Comparison of ENCODE assay signal across 11 cellular contexts in genomic region chr14:68139466-68140110, GRCh38.
DNase-seq lines count a peak whose midpoint lies in the region; ATAC-seq and TF ChIP-seq lines count a peak whose summit lies in the region.
"Had no signal": no experiment of that assay in that cellular context is flagged by ENCODE, and none has a peak within 500 bp of the region (broad histone marks: within the 10 kb centered on the region; RNA-seq: fewer than 3 reads in every experiment).

No MANE protein-coding gene starts in this region.

- H3K9ac ChIP-seq in muscle layer of colon (ENCODE audit: low read length): peak overlapping the region; percentile 12

- in situ Hi-C loops in brain microvascular endothelial cell (cut with HindIII; ENCODE audit: low pct_ligation_motif_present, low sequenced_read_pairs): no loop called here

- no peak overlapping the region for H3K4me3 Mint-ChIP-seq in activated CD4-positive, alpha-beta T cell treated with anti-CD3 and anti-CD28 coated beads, Interleukin-2, amount 10 ng/mL, durations not matched to agents 7 days and 5 days

- WGBS in heart left ventricle, 4 donors: 59 to 73% (median 65%) methylated on average over 5 of the region's 5 CpGs

- POLR2A ChIA-PET in activated CD4-positive, alpha-beta T cell treated with anti-CD3 and anti-CD28 coated beads, Interleukin-2, amount 10 ng/mL, durations not matched to agents 7 days and 5 days (lab: Charles Lee): no interaction called here

- H3K36me3 ChIP-seq in heart left ventricle (no peaks in the 10 kb centered on the region), brain microvascular endothelial cell (replicated peaks) (no peaks in the 10 kb centered on the region), muscle layer of colon (ENCODE audit: insufficient read depth, low read length) (no peaks in the 10 kb centered on the region), upper lobe of right lung (no peaks in the 10 kb centered on the region)

- H3K9me3 ChIP-seq in heart left ventricle (no peaks in the 10 kb centered on the region), muscle layer of colon (ENCODE audit: low read length) (no peaks in the 10 kb centered on the region), upper lobe of right lung (no peaks in the 10 kb centered on the region)
- H3K9me3 ChIP-seq: mucosa of descending colon had no signal

- no peak overlapping the region for H3K27ac Mint-ChIP-seq in activated CD4-positive, alpha-beta T cell treated with anti-CD3 and anti-CD28 coated beads, Interleukin-2, amount 10 ng/mL, durations not matched to agents 7 days and 5 days

- peaks cover 9% of the 10 kb centered on the region for H3K4me1 Mint-ChIP-seq in activated CD4-positive, alpha-beta T cell treated with anti-CD3 and anti-CD28 coated beads, Interleukin-2, amount 10 ng/mL, durations not matched to agents 7 days and 5 days

- no peaks in the 10 kb centered on the region for H3K27me3 ChIP-seq in heart left ventricle
- no peaks in the 10 kb centered on the region for H3K27me3 ChIP-seq in brain microvascular endothelial cell (replicated peaks)
- H3K27me3 ChIP-seq in muscle layer of colon (ENCODE audit: control insufficient read depth in 1 of 2, insufficient read depth in 2 of 2, low read length in 2 of 2): no peaks in the 10 kb centered on the region
- H3K27me3 ChIP-seq in upper lobe of right lung: no peaks in the 10 kb centered on the region

- no peak for DNase-seq in heart left ventricle
- DNase-seq in Right ventricle myocardium superior: no peak
- DNase-seq in brain microvascular endothelial cell: no peak
- no peak for DNase-seq in upper lobe of right lung
- no peak for DNase-seq in activated CD4-positive, alpha-beta T cell treated with anti-CD3 and anti-CD28 coated beads, Interleukin-2, amount 10 ng/mL, durations not matched to agents 7 days and 5 days
- no peak for DNase-seq in NCI-H2107 (lab: John Stamatoyannopoulos, UW)
- DNase-seq: activated effector memory CD4-positive, alpha-beta T cell treated with anti-CD3 and anti-CD28 coated beads, Interleukin-2, amount 50 U/mL, for 16 hours; NCI-H1694 treated with DMSO at 0.1 percent for 48 hours had no signal

- no peak for ATAC-seq in heart left ventricle
- no peak for ATAC-seq in Right ventricle myocardium superior (ENCODE audit: poor library complexity)
- no peak for ATAC-seq in upper lobe of right lung
- ATAC-seq in HG03095 (IDR thresholded peaks at IDR 0.05; ENCODE audit: unreplicated experiment): no peak

- no peaks in the 10 kb centered on the region for H3K27me3 Mint-ChIP-seq in activated CD4-positive, alpha-beta T cell treated with anti-CD3 and anti-CD28 coated beads, Interleukin-2, amount 10 ng/mL, durations not matched to agents 7 days and 5 days

- no peak for TF ChIP-seq POLR2A in heart left ventricle (IDR thresholded peaks at IDR 0.05)

- intact Hi-C loops in heart left ventricle (cut with DNase I): loop anchor here in 6 of 10 donors (5.0 to 10.0 kb wide), 6 partner anchors 58 to 678 kb away; no protein-coding TSS in a partner anchor
- intact Hi-C loops in Right ventricle myocardium superior (cut with DNase I): no loop called here
- intact Hi-C loops in upper lobe of right lung (cut with DNase I): no loop called here

- H3K27ac ChIP-seq in heart left ventricle (peak overlapping the region in 11 of 12 donors; percentile 35 to 89 (median 47)), brain microvascular endothelial cell (peak overlapping the region; percentile 91), muscle layer of colon (ENCODE audit: low read depth, low read length) (peak overlapping the region; percentile 83), upper lobe of right lung (peak overlapping the region; percentile 70)

- no peak for TF ChIP-seq CTCF in heart left ventricle (IDR thresholded peaks at IDR 0.05)
- TF ChIP-seq CTCF in brain microvascular endothelial cell (IDR thresholded peaks at IDR 0.05; ENCODE audit: low read depth, low read length, missing control alignments): no peak
- no peak for TF ChIP-seq CTCF in upper lobe of right lung (IDR thresholded peaks at IDR 0.05)

- H3K4me1 ChIP-seq in heart left ventricle (peaks cover 3 to 65% (median 35%) of the 10 kb centered on the region in 12 donors), muscle layer of colon (ENCODE audit: insufficient read depth, low read length) (peaks cover 71% of the 10 kb centered on the region), upper lobe of right lung (peaks cover 29% of the 10 kb centered on the region)

- no peaks in the 10 kb centered on the region for H3K9me3 Mint-ChIP-seq in activated CD4-positive, alpha-beta T cell treated with anti-CD3 and anti-CD28 coated beads, Interleukin-2, amount 10 ng/mL, durations not matched to agents 7 days and 5 days

- no peaks in the 10 kb centered on the region for H3K36me3 Mint-ChIP-seq in activated CD4-positive, alpha-beta T cell treated with anti-CD3 and anti-CD28 coated beads, Interleukin-2, amount 10 ng/mL, durations not matched to agents 7 days and 5 days (ENCODE audit: low read depth)

- CTCF ChIA-PET in activated CD4-positive, alpha-beta T cell treated with anti-CD3 and anti-CD28 coated beads, Interleukin-2, amount 10 ng/mL, durations not matched to agents 7 days and 5 days (lab: Charles Lee): interaction anchor here (1.1 kb wide), 1 partner anchor 15 kb away, joined by 3 read pairs; no protein-coding TSS in a partner anchor

- H3K4me3 ChIP-seq in heart left ventricle: no peak overlapping the region
- no peak overlapping the region for H3K4me3 ChIP-seq in brain microvascular endothelial cell (ENCODE audit: low read depth, low read length)
- no peak overlapping the region for H3K4me3 ChIP-seq in muscle layer of colon (ENCODE audit: low read depth in 1 of 2, low read length in 2 of 2)
- no peak overlapping the region for H3K4me3 ChIP-seq in upper lobe of right lung
- H3K4me3 ChIP-seq: mucosa of descending colon had no signal

Comparison
In these comparisons a context has a peak if more than half of its experiments do, and no peak if none do; other contexts are left out.
1. intact Hi-C loops: an anchor here in heart left ventricle (5.0 to 10.0 kb wide); none called in Right ventricle myocardium superior and upper lobe of right lung.